In genomic region chr16:69329369-69330285, GRCh38 we compare ENCODE assay signal across 8 cellular contexts. TPM values are rescaled to one million over a fixed set of nuclear protein-coding genes. Genes with fewer than 3 reads are reported as not detected.
A peak's percentile ranks its signal among the peaks of the same experiment; 100 is the strongest.
DNase-seq lines count a peak whose midpoint lies in the region; ATAC-seq, FAIRE-seq and TF ChIP-seq lines count a peak whose summit lies in the region.

No MANE protein-coding gene starts in this region.

- H3K27ac Mint-ChIP-seq in CD14-positive monocyte: peak overlapping the region in 1 of 7 donors; percentile 52
- H3K27ac Mint-ChIP-seq in activated CD8-positive, alpha-beta T cell treated with anti-CD3 and anti-CD28 coated beads for 36 hours: peak overlapping the region; percentile 80

- FAIRE-seq in HTR-8/SVneo (lab: Jason Lieb, UNC): no peak

- H3K27ac ChIP-seq in osteoblast (ENCODE audit: low read depth, low read length): peak overlapping the region; percentile 79

- peaks cover 0 to 2% (median 1%) of the 10 kb centered on the region in 3 donors for H3K27me3 Mint-ChIP-seq in CD14-positive monocyte (ENCODE audit: low read depth in 3 of 3)
- no peaks in the 10 kb centered on the region for H3K27me3 Mint-ChIP-seq in activated CD8-positive, alpha-beta T cell treated with anti-CD3 and anti-CD28 coated beads for 36 hours

- H3K36me3 ChIP-seq in osteoblast (ENCODE audit: insufficient read depth, low read length): peaks cover 62% of the 10 kb centered on the region

- CTCF ChIA-PET in activated CD8-positive, alpha-beta T cell treated with anti-CD3 and anti-CD28 coated beads for 36 hours (lab: Charles Lee): interaction anchor here (1.0 to 4.4 kb wide), 3 partner anchors 10 to 425 kb away, joined by 3 to 28 read pairs (median 3); partner anchors contain the start of genes COG8, NIP7 and NOB1

- H2AFZ ChIP-seq in osteoblast (ENCODE audit: low read length): no peak overlapping the region

- H3K4me2 ChIP-seq in osteoblast (ENCODE audit: insufficient read depth, low read length): peak overlapping the region; percentile 87

- TF ChIP-seq CTCF in CD14-positive monocyte (IDR thresholded peaks at IDR 0.05) (no peak), foreskin fibroblast (IDR thresholded peaks at IDR 0.05; ENCODE audit: low read depth, low read length) (no peak), osteoblast (IDR thresholded peaks at IDR 0.05; ENCODE audit: extremely low read depth, low read depth, low read length) (no peak)
- TF ChIP-seq CTCF in activated CD8-positive, alpha-beta T cell treated with anti-CD3 and anti-CD28 coated beads for 36 hours (IDR thresholded peaks at IDR 0.05): no peak

- peak overlapping the region; percentile 59 to 78 for H3K4me3 ChIP-seq in foreskin fibroblast (ENCODE audit: low read depth in 1 of 2, low read length in 2 of 2)
- H3K4me3 ChIP-seq in osteoblast (ENCODE audit: insufficient read depth, low read length): peak overlapping the region; percentile 84

- peaks cover 68% of the 10 kb centered on the region for H3K79me2 ChIP-seq in osteoblast (ENCODE audit: insufficient read depth, low read length)

- no peaks in the 10 kb centered on the region for H3K27me3 ChIP-seq in osteoblast (ENCODE audit: insufficient read depth, low read length)

- H3K4me3 Mint-ChIP-seq in CD14-positive monocyte: peak overlapping the region; percentile 77 to 86
- peak overlapping the region; percentile 84 for H3K4me3 Mint-ChIP-seq in activated CD8-positive, alpha-beta T cell treated with anti-CD3 and anti-CD28 coated beads for 36 hours

- no peak for DNase-seq in CD14-positive monocyte (ENCODE audit: low spot score)
- DNase-seq in HTR-8/SVneo (ENCODE audit: insufficient read length, low spot score): peak; percentile 30
- DNase-seq in activated CD8-positive, alpha-beta T cell treated with anti-CD3 and anti-CD28 coated beads for 36 hours: peak; percentile 51
- peak in 1 of 2 donors; percentile 69 for DNase-seq in foreskin fibroblast
- peak; percentile 79 for DNase-seq in osteoblast (ENCODE audit: insufficient read length, low spot score, missing footprints)
- DNase-seq in NCI-H446 treated with DMSO at 0.1 percent for 48 hours (lab: John Stamatoyannopoulos, UW): no peak
- no peak for DNase-seq in GDM1 (lab: John Stamatoyannopoulos, UW)

- H3K9me3 ChIP-seq in osteoblast (ENCODE audit: low read depth, low read length): no peaks in the 10 kb centered on the region

- peaks cover 28% of the 10 kb centered on the region for H3K4me1 Mint-ChIP-seq in CD14-positive monocyte
- peaks cover 43% of the 10 kb centered on the region for H3K4me1 Mint-ChIP-seq in activated CD8-positive, alpha-beta T cell treated with anti-CD3 and anti-CD28 coated beads for 36 hours (ENCODE audit: low read depth)

- POLR2A ChIA-PET in activated CD8-positive, alpha-beta T cell treated with anti-CD3 and anti-CD28 coated beads for 36 hours (lab: Charles Lee): interaction anchor here (1.0 to 7.2 kb wide), 8 partner anchors 10 to 235 kb away, joined by 3 to 93 read pairs (median 4); partner anchors contain the start of genes COG8 and NIP7

- H4K20me1 ChIP-seq in osteoblast (ENCODE audit: insufficient read depth, low read length): peaks cover 27% of the 10 kb centered on the region

- intact Hi-C loops in CD14-positive monocyte (cut with micrococcal nuclease): no loop called here
- intact Hi-C loops in activated CD8-positive, alpha-beta T cell treated with anti-CD3 and anti-CD28 coated beads for 36 hours (cut with micrococcal nuclease): loop anchor here (1.0 kb wide), 1 partner anchor 10 kb away; the partner anchor contains the start of genes COG8 and NIP7

- peaks cover 30% of the 10 kb centered on the region for H3K4me1 ChIP-seq in osteoblast (ENCODE audit: insufficient read depth, low read length)

- H3K36me3 Mint-ChIP-seq in CD14-positive monocyte: peaks cover 42 to 64% of the 10 kb centered on the region in 2 donors
- peaks cover 56% of the 10 kb centered on the region for H3K36me3 Mint-ChIP-seq in activated CD8-positive, alpha-beta T cell treated with anti-CD3 and anti-CD28 coated beads for 36 hours (ENCODE audit: low read depth)

- peak; percentile 29 for ATAC-seq in GM19467 (IDR thresholded peaks at IDR 0.05; ENCODE audit: unreplicated experiment)
- ATAC-seq in activated CD8-positive, alpha-beta T cell treated with anti-CD3 and anti-CD28 coated beads for 36 hours: peak; percentile 45

- peaks cover 0 to 2% (median 0%) of the 10 kb centered on the region in 7 donors for H3K9me3 Mint-ChIP-seq in CD14-positive monocyte
- no peaks in the 10 kb centered on the region for H3K9me3 Mint-ChIP-seq in activated CD8-positive, alpha-beta T cell treated with anti-CD3 and anti-CD28 coated beads for 36 hours

RNA-seq across cellular contexts. Expression of gene PDF, which starts 0.8 kb away (rescaled TPM):
- 1 to 10 TPM; 4.2 to 7.2 TPM for polyA plus RNA-seq in CD14-positive monocyte
- 10 to 100 TPM; 16.1 to 19.5 TPM for total RNA-seq in activated CD8-positive, alpha-beta T cell treated with anti-CD3 and anti-CD28 coated beads for 36 hours
- total RNA-seq in osteoblast: 11.2 and 13.0 TPM in 2 replicates

RNA-seq across cellular contexts. Expression of gene COG8, which starts 9.7 kb away (rescaled TPM):
- polyA plus RNA-seq in CD14-positive monocyte: 10 to 100 TPM; 21.6 to 24.1 TPM
- 10 to 100 TPM; 26.0 to 27.4 TPM for total RNA-seq in activated CD8-positive, alpha-beta T cell treated with anti-CD3 and anti-CD28 coated beads for 36 hours
- total RNA-seq in osteoblast: 34.0 and 38.6 TPM in 2 replicates

RNA-seq across cellular contexts. Expression of gene NIP7, which starts 9.9 kb away (rescaled TPM):
- polyA plus RNA-seq in CD14-positive monocyte: 10 to 100 TPM; 14.2 to 16.4 TPM
- total RNA-seq in activated CD8-positive, alpha-beta T cell treated with anti-CD3 and anti-CD28 coated beads for 36 hours: 10 to 100 TPM; 37.7 to 41.8 TPM
- 20.6 and 22.8 TPM in 2 replicates for total RNA-seq in osteoblast

RNA-seq across cellular contexts. Expression of gene VPS4A, which starts 18.5 kb away (rescaled TPM):
- polyA plus RNA-seq in CD14-positive monocyte: 10 to 100 TPM; 18.2 to 21.8 TPM
- total RNA-seq in activated CD8-positive, alpha-beta T cell treated with anti-CD3 and anti-CD28 coated beads for 36 hours: 10 to 100 TPM; 30.5 to 31.2 TPM
- 31.8 and 32.6 TPM in 2 replicates for total RNA-seq in osteoblast

RNA-seq across cellular contexts. Expression of gene TMED6, which starts 22.0 kb away (rescaled TPM):
- polyA plus RNA-seq in CD14-positive monocyte: not detected
- total RNA-seq in activated CD8-positive, alpha-beta T cell treated with anti-CD3 and anti-CD28 coated beads for 36 hours: 1 to 10 TPM; 1.2 to 2.2 TPM
- total RNA-seq in osteoblast: 0.29 and 0.72 TPM in 2 replicates

Comparison
In these comparisons a context has a peak if more than half of its experiments do, and no peak if none do; other contexts are left out.
1. DNase-seq: peak in HTR-8/SVneo (single experiment), activated CD8-positive, alpha-beta T cell treated with anti-CD3 and anti-CD28 coated beads for 36 hours (single experiment) and osteoblast (single experiment); none in CD14-positive monocyte (single experiment), NCI-H446 treated with DMSO at 0.1 percent for 48 hours (single experiment) and GDM1 (single experiment).